In genomic region chr1:38013027-38013588, GRCh38 we compare ENCODE assay signal across 8 cellular contexts. TPM values are rescaled to one million over a fixed set of nuclear protein-coding genes. Genes with fewer than 3 reads are reported as not detected.
DNase-seq lines count a peak whose midpoint lies in the region; ATAC-seq and TF ChIP-seq lines count a peak whose summit lies in the region.

No MANE protein-coding gene starts in this region.

- peak; percentile 15 for ATAC-seq in RWPE2 (ENCODE audit: low read depth)
- ATAC-seq in omental fat pad (ENCODE audit: low FRiP score), result peak; percentile 45

- intact Hi-C loops in esophagus squamous epithelium (cut with DNase I), result no loop called here

- peak overlapping the region; percentile 57 for H3K27ac ChIP-seq in RWPE2 (ENCODE audit: poor library complexity, severe bottlenecking)
- peak overlapping the region; percentile 84 to 97 (median 94) for H3K27ac ChIP-seq in esophagus squamous epithelium

- H3K4me3 ChIP-seq in H7 (ENCODE audit: insufficient read depth, low read depth, low read length) (peak overlapping the region; percentile 97), RWPE2 (ENCODE audit: severe bottlenecking) (peak overlapping the region; percentile 75), esophagus squamous epithelium (peak overlapping the region; percentile 49 to 96 (median 71))

- H3K4me1 ChIP-seq in RWPE2 (ENCODE audit: insufficient read depth, poor library complexity, severe bottlenecking), result peaks cover 11% of the 10 kb centered on the region
- peaks cover 23 to 60% (median 47%) of the 10 kb centered on the region in 3 donors for H3K4me1 ChIP-seq in esophagus squamous epithelium

- H3K27me3 ChIP-seq in H7 (ENCODE audit: control insufficient read depth, insufficient read depth, low read length) (no peaks in the 10 kb centered on the region), RWPE2 (ENCODE audit: insufficient read depth, poor library complexity, severe bottlenecking) (no peaks in the 10 kb centered on the region), esophagus squamous epithelium (no peaks in the 10 kb centered on the region)

- DNase-seq in CD1c-positive myeloid dendritic cell (ENCODE audit: extremely low spot score), result peak; percentile 58
- peak; percentile 62 for DNase-seq in H7
- DNase-seq in RWPE2 (ENCODE audit: low spot score), result no peak
- DNase-seq in esophagus squamous epithelium (lab: John Stamatoyannopoulos, UW), result no peak
- DNase-seq in omental fat pad (ENCODE audit: low spot score), result no peak
- DNase-seq in NCI-H2227 treated with DMSO at 0.1 percent for 48 hours (lab: John Stamatoyannopoulos, UW), result no peak
- DNase-seq in mesenteric fat pad (ENCODE audit: low spot score), result no peak
- no peak for DNase-seq in NCI-H1105 (lab: John Stamatoyannopoulos, UW)

- 5 to 6% methylated on average over 6 of the region's 8 CpGs for WGBS in esophagus squamous epithelium, 2 donors

- no peak for TF ChIP-seq POLR2A in esophagus squamous epithelium (IDR thresholded peaks at IDR 0.05)

- H3K36me3 ChIP-seq in H7 (replicated peaks; ENCODE audit: control insufficient read depth, insufficient read depth, low read length) (peaks cover 12% of the 10 kb centered on the region), RWPE2 (ENCODE audit: low read depth) (peaks cover 43% of the 10 kb centered on the region), esophagus squamous epithelium (peaks cover 0 to 30% (median 16%) of the 10 kb centered on the region in 3 donors)

- TF ChIP-seq CTCF in RWPE2 (IDR thresholded peaks at IDR 0.05; ENCODE audit: poor library complexity, severe bottlenecking) (no peak), esophagus squamous epithelium (IDR thresholded peaks at IDR 0.05) (no peak), omental fat pad (IDR thresholded peaks at IDR 0.05) (no peak)

- H3K9me3 ChIP-seq in RWPE2 (ENCODE audit: severe bottlenecking) (no peaks in the 10 kb centered on the region), esophagus squamous epithelium (no peaks in the 10 kb centered on the region)

RNA-seq across cellular contexts. Expression of gene UTP11, which starts 0.6 kb away (rescaled TPM):
- total RNA-seq in H7 (2014; rRNA removed; shearing (Covaris generic)), result 70.5 and 87.7 TPM in 2 replicates
- total RNA-seq in esophagus squamous epithelium (10 to 100 TPM; 38.5 to 71.5 (median 54.5) TPM), omental fat pad (10 to 100 TPM; 25.1 to 55.2 (median 30.4) TPM), mesenteric fat pad (35.3 TPM)

RNA-seq across cellular contexts. Expression of gene FHL3, which starts 7.8 kb away (rescaled TPM):
- 51.5 and 54.8 TPM in 2 replicates for total RNA-seq in H7 (2014; rRNA removed; shearing (Covaris generic))
- 10 to 100 TPM in 3 of 4 donors, 1 to 10 TPM in 1; 6.2 to 18.7 (median 12.4) TPM for total RNA-seq in esophagus squamous epithelium
- 10 to 100 TPM in 3 of 4 donors, 1 to 10 TPM in 1; 9.2 to 27.6 (median 16.4) TPM for total RNA-seq in omental fat pad
- 13.6 TPM for total RNA-seq in mesenteric fat pad

RNA-seq across cellular contexts. Expression of gene SF3A3, which starts 23.3 kb away (rescaled TPM):
- 181 and 196 TPM in 2 replicates for total RNA-seq in H7 (2014; rRNA removed; shearing (Covaris generic))
- total RNA-seq in esophagus squamous epithelium, result 10 to 100 TPM; 33.9 to 49.7 (median 44.4) TPM
- total RNA-seq in omental fat pad, result 10 to 100 TPM; 37.0 to 76.6 (median 50.4) TPM
- total RNA-seq in mesenteric fat pad, result 46.7 TPM

RNA-seq across cellular contexts. Expression of gene POU3F1, which starts 33.5 kb away (rescaled TPM):
- 2.9 and 4.8 TPM in 2 replicates for total RNA-seq in H7 (2014; rRNA removed; shearing (Covaris generic))
- total RNA-seq in esophagus squamous epithelium, result 1 to 10 TPM; 2.1 to 4.5 (median 2.8) TPM
- under 1 TPM in 1 of 4 donors, not detected in 3; 0.19 TPM for total RNA-seq in omental fat pad
- total RNA-seq in mesenteric fat pad, result 0.19 TPM

Comparison
In these comparisons a context has a peak if more than half of its experiments do, and no peak if none do; other contexts are left out.
1. DNase-seq: peak in CD1c-positive myeloid dendritic cell (single experiment) and H7 (single experiment); none in RWPE2 (single experiment), esophagus squamous epithelium (single experiment), omental fat pad (single experiment), NCI-H2227 treated with DMSO at 0.1 percent for 48 hours (single experiment), mesenteric fat pad (single experiment) and NCI-H1105 (single experiment).
2. Peak in every context shown above with its lines, with median percentiles within 50 percentile points of each other: H3K4me3 ChIP-seq.